In the genomic region with DNA sequence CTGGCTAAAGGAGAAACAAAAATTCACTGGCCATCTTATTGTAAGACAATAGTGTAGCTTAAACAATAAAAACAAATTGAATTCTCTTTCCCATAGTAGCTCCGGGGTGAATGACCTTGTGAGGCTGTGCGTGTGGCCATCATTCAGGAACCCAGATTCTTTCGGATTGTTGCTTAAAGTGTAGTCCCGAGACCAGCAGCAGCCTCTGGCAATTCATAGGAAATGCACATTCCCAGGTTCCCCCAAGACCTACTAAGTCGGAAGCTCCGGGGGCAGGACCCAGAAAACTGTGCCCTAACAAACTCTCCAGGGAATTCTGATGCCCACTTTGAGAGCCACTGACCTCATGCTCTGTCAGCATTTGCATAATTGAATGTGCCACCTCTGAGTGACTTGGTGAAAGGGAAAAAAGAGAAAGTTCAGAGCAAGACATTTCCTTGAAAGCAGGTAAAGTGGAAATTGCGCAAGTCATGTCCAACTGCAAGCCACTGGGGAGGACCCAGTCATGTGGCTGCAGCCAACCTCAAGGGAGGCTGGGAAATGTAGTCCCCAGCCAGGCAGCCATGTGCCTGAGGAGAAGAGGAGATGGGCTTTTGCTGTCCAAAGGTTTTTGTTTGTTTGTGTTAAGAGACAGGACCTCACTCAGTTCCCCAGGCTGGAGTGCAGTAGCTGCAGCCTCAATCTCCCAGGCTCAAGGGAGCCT, we compare ENCODE assay signal across 1 cellular context.
TF ChIP-seq lines count a peak whose summit lies in the region.

No MANE protein-coding gene starts in this region.

TF ChIP-seq in HepG2, 621 proteins besides CTCF, POLR2A, EP300 and RAD21 (continued from another document and continues in another):
- TF ChIP-seq, protein P1, sequence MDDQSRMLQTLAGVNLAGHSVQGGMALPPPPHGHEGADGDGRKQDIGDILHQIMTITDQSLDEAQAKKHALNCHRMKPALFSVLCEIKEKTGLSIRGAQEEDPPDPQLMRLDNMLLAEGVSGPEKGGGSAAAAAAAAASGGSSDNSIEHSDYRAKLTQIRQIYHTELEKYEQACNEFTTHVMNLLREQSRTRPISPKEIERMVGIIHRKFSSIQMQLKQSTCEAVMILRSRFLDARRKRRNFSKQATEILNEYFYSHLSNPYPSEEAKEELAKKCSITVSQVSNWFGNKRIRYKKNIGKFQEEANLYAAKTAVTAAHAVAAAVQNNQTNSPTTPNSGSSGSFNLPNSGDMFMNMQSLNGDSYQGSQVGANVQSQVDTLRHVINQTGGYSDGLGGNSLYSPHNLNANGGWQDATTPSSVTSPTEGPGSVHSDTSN (CRISPR knock-in tag; IDR thresholded peaks at IDR 0.05; ENCODE audit: borderline replicate concordance) = no peak
- TF ChIP-seq MYC (CRISPR knock-in tag; IDR thresholded peaks at IDR 0.05; ENCODE audit: borderline replicate concordance) (peak; percentile 73; the same call in 1 of the 2 replicates), CEBPG (CRISPR knock-in tag; IDR thresholded peaks at IDR 0.05) (peak; percentile 99), ZBTB7B (CRISPR knock-in tag; IDR thresholded peaks at IDR 0.05) (no peak), IRX3 (CRISPR knock-in tag; IDR thresholded peaks at IDR 0.05; ENCODE audit: borderline replicate concordance, low read depth) (no peak), HCFC1 (IDR thresholded peaks at IDR 0.05; ENCODE audit: low read depth, low read length) (peak; percentile 87), FOXA3 (CRISPR knock-in tag; IDR thresholded peaks at IDR 0.05) (0 out of 2 replicates have a peak, but pooled peaks have one; percentile 24), AGO1 (IDR thresholded peaks at IDR 0.05; ENCODE audit: low read depth, low read length, poor library complexity, severe bottlenecking) (no peak), RXRB (CRISPR knock-in tag; IDR thresholded peaks at IDR 0.05; ENCODE audit: borderline replicate concordance) (peak; percentile 39; the same call in 1 of the 2 replicates), FOXK1 (CRISPR knock-in tag; IDR thresholded peaks at IDR 0.05; ENCODE audit: borderline replicate concordance, low read depth) (peak; percentile 45; the same call in 1 of the 2 replicates), ZNF558 (CRISPR knock-in tag; IDR thresholded peaks at IDR 0.05; ENCODE audit: borderline replicate concordance) (no peak), CREM (IDR thresholded peaks at IDR 0.05) (peak; percentile 55; the same call in 1 of the 2 replicates), CREM (CRISPR knock-in tag; IDR thresholded peaks at IDR 0.05) (no peak), ARHGAP35 (CRISPR knock-in tag; IDR thresholded peaks at IDR 0.05; ENCODE audit: borderline replicate concordance) (no peak), IRF2 (CRISPR knock-in tag; IDR thresholded peaks at IDR 0.05) (peak; percentile 68)
- TF ChIP-seq, protein P2, sequence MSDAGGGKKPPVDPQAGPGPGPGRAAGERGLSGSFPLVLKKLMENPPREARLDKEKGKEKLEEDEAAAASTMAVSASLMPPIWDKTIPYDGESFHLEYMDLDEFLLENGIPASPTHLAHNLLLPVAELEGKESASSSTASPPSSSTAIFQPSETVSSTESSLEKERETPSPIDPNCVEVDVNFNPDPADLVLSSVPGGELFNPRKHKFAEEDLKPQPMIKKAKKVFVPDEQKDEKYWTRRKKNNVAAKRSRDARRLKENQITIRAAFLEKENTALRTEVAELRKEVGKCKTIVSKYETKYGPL (CRISPR knock-in tag; IDR thresholded peaks at IDR 0.05) = no peak
- TF ChIP-seq, protein P3, sequence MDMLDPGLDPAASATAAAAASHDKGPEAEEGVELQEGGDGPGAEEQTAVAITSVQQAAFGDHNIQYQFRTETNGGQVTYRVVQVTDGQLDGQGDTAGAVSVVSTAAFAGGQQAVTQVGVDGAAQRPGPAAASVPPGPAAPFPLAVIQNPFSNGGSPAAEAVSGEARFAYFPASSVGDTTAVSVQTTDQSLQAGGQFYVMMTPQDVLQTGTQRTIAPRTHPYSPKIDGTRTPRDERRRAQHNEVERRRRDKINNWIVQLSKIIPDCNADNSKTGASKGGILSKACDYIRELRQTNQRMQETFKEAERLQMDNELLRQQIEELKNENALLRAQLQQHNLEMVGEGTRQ (IDR thresholded peaks at IDR 0.05; ENCODE audit: low read depth, low read length) = peak; percentile 75
- TF ChIP-seq, protein P3 (CRISPR knock-in tag; IDR thresholded peaks at IDR 0.05; ENCODE audit: borderline replicate concordance) = peak; percentile 95; the same call in 1 of the 2 replicates
- TF ChIP-seq, protein P4, sequence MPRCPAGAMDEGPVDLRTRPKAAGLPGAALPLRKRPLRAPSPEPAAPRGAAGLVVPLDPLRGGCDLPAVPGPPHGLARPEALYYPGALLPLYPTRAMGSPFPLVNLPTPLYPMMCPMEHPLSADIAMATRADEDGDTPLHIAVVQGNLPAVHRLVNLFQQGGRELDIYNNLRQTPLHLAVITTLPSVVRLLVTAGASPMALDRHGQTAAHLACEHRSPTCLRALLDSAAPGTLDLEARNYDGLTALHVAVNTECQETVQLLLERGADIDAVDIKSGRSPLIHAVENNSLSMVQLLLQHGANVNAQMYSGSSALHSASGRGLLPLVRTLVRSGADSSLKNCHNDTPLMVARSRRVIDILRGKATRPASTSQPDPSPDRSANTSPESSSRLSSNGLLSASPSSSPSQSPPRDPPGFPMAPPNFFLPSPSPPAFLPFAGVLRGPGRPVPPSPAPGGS (CRISPR knock-in tag; IDR thresholded peaks at IDR 0.05) = peak; percentile 59; the same call in 1 of the 2 replicates
- TF ChIP-seq, protein P5, sequence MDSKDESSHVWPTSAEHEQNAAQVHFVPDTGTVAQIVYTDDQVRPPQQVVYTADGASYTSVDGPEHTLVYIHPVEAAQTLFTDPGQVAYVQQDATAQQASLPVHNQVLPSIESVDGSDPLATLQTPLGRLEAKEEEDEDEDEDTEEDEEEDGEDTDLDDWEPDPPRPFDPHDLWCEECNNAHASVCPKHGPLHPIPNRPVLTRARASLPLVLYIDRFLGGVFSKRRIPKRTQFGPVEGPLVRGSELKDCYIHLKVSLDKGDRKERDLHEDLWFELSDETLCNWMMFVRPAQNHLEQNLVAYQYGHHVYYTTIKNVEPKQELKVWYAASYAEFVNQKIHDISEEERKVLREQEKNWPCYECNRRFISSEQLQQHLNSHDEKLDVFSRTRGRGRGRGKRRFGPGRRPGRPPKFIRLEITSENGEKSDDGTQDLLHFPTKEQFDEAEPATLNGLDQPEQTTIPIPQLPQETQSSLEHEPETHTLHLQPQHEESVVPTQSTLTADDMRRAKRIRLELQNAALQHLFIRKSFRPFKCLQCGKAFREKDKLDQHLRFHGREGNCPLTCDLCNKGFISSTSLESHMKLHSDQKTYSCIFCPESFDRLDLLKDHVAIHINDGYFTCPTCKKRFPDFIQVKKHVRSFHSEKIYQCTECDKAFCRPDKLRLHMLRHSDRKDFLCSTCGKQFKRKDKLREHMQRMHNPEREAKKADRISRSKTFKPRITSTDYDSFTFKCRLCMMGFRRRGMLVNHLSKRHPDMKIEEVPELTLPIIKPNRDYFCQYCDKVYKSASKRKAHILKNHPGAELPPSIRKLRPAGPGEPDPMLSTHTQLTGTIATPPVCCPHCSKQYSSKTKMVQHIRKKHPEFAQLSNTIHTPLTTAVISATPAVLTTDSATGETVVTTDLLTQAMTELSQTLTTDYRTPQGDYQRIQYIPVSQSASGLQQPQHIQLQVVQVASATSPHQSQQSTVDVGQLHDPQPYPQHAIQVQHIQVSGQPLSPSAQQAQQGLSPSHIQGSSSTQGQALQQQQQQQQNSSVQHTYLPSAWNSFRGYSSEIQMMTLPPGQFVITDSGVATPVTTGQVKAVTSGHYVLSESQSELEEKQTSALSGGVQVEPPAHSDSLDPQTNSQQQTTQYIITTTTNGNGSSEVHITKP (CRISPR knock-in tag; IDR thresholded peaks at IDR 0.05; ENCODE audit: low read depth) = peak; percentile 76; the same call in 1 of the 2 replicates
- TF ChIP-seq, protein P6, sequence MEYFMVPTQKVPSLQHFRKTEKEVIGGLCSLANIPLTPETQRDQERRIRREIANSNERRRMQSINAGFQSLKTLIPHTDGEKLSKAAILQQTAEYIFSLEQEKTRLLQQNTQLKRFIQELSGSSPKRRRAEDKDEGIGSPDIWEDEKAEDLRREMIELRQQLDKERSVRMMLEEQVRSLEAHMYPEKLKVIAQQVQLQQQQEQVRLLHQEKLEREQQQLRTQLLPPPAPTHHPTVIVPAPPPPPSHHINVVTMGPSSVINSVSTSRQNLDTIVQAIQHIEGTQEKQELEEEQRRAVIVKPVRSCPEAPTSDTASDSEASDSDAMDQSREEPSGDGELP (IDR thresholded peaks at IDR 0.05; ENCODE audit: borderline replicate concordance, low read depth) = peak; percentile 76; the same call in 1 of the 2 replicates
- TF ChIP-seq, protein P7, sequence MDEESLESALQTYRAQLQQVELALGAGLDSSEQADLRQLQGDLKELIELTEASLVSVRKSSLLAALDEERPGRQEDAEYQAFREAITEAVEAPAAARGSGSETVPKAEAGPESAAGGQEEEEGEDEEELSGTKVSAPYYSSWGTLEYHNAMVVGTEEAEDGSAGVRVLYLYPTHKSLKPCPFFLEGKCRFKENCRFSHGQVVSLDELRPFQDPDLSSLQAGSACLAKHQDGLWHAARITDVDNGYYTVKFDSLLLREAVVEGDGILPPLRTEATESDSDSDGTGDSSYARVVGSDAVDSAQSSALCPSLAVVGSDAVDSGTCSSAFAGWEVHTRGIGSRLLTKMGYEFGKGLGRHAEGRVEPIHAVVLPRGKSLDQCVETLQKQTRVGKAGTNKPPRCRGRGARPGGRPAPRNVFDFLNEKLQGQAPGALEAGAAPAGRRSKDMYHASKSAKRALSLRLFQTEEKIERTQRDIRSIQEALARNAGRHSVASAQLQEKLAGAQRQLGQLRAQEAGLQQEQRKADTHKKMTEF (CRISPR knock-in tag; IDR thresholded peaks at IDR 0.05) = peak; percentile 49; the same call in 1 of the 2 replicates
- TF ChIP-seq, protein P8, sequence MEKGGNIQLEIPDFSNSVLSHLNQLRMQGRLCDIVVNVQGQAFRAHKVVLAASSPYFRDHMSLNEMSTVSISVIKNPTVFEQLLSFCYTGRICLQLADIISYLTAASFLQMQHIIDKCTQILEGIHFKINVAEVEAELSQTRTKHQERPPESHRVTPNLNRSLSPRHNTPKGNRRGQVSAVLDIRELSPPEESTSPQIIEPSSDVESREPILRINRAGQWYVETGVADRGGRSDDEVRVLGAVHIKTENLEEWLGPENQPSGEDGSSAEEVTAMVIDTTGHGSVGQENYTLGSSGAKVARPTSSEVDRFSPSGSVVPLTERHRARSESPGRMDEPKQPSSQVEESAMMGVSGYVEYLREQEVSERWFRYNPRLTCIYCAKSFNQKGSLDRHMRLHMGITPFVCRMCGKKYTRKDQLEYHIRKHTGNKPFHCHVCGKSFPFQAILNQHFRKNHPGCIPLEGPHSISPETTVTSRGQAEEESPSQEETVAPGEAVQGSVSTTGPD (CRISPR knock-in tag; IDR thresholded peaks at IDR 0.05) = no peak
- TF ChIP-seq, protein P9, sequence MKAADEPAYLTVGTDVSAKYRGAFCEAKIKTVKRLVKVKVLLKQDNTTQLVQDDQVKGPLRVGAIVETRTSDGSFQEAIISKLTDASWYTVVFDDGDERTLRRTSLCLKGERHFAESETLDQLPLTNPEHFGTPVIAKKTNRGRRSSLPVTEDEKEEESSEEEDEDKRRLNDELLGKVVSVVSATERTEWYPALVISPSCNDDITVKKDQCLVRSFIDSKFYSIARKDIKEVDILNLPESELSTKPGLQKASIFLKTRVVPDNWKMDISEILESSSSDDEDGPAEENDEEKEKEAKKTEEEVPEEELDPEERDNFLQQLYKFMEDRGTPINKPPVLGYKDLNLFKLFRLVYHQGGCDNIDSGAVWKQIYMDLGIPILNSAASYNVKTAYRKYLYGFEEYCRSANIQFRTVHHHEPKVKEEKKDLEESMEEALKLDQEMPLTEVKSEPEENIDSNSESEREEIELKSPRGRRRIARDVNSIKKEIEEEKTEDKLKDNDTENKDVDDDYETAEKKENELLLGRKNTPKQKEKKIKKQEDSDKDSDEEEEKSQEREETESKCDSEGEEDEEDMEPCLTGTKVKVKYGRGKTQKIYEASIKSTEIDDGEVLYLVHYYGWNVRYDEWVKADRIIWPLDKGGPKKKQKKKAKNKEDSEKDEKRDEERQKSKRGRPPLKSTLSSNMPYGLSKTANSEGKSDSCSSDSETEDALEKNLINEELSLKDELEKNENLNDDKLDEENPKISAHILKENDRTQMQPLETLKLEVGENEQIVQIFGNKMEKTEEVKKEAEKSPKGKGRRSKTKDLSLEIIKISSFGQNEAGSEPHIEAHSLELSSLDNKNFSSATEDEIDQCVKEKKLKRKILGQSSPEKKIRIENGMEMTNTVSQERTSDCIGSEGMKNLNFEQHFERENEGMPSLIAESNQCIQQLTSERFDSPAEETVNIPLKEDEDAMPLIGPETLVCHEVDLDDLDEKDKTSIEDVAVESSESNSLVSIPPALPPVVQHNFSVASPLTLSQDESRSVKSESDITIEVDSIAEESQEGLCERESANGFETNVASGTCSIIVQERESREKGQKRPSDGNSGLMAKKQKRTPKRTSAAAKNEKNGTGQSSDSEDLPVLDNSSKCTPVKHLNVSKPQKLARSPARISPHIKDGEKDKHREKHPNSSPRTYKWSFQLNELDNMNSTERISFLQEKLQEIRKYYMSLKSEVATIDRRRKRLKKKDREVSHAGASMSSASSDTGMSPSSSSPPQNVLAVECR (CRISPR knock-in tag; IDR thresholded peaks at IDR 0.05; ENCODE audit: borderline replicate concordance) = peak; percentile 52; the same call in 1 of the 2 replicates
